ENCODE assay signal across 9 cellular contexts in genomic region chr13:113495494-113496251, GRCh38. TPM values are rescaled to one million over a fixed set of nuclear protein-coding genes. Genes with fewer than 3 reads are reported as not detected.
DNase-seq lines count a peak whose midpoint lies in the region; ATAC-seq, FAIRE-seq and TF ChIP-seq lines count a peak whose summit lies in the region.
"Had no signal": no experiment of that assay in that cellular context is flagged by ENCODE, and none has a peak within 500 bp of the region (broad histone marks: within the 10 kb centered on the region; RNA-seq: fewer than 3 reads in every experiment).

No MANE protein-coding gene starts in this region.

- DNase-seq in CD4-positive, CD25-positive, alpha-beta regulatory T cell = peak in 1 of 3 donors; percentile 25
- no peak for DNase-seq in H1 (ENCODE audit: low read depth in 1 of 2, low spot score in 2 of 2)
- DNase-seq in naive thymus-derived CD4-positive, alpha-beta T cell = no peak
- DNase-seq in A673 (ENCODE audit: low spot score) = no peak
- no peak for DNase-seq in stimulated activated naive CD4-positive, alpha-beta T cell (lab: John Stamatoyannopoulos, UW)
- DNase-seq in HT-29 (ENCODE audit: low spot score) = no peak
- DNase-seq: DMS153 had no signal

- H3K23me2 ChIP-seq in H1 (ENCODE audit: low read depth, low read length) = no peaks in the 10 kb centered on the region; the same call in 1 of the 2 replicates

- no peaks in the 10 kb centered on the region for H3K27me3 ChIP-seq in CD4-positive, CD25-positive, alpha-beta regulatory T cell (ENCODE audit: control insufficient read depth, insufficient read depth, low read length)
- no peaks in the 10 kb centered on the region for H3K27me3 ChIP-seq in HUES48 (ENCODE audit: control insufficient read depth, insufficient read depth, low read length)
- no peaks in the 10 kb centered on the region for H3K27me3 ChIP-seq in H1 (replicated peaks in 1 of 4; ENCODE audit: control insufficient read depth in 3 of 4, extremely low read depth in 1 of 4, insufficient read depth in 3 of 4, low read length in 3 of 4)
- no peaks in the 10 kb centered on the region for H3K27me3 ChIP-seq in naive thymus-derived CD4-positive, alpha-beta T cell (ENCODE audit: control insufficient read depth in 2 of 2, insufficient read depth in 2 of 2, low read length in 2 of 2)
- H3K27me3 ChIP-seq in A673 (replicated peaks; ENCODE audit: insufficient read depth, low read depth, low read length, poor library complexity) = no peaks in the 10 kb centered on the region

- H3K4me1 Mint-ChIP-seq in CD4-positive, CD25-positive, alpha-beta regulatory T cell = peaks cover 18 to 50% (median 36%) of the 10 kb centered on the region in 4 donors
- peaks cover 18 to 67% (median 52%) of the 10 kb centered on the region in 7 donors for H3K4me1 Mint-ChIP-seq in naive thymus-derived CD4-positive, alpha-beta T cell

- no peak for TF ChIP-seq CTCF in H1 (IDR thresholded peaks at IDR 0.05; ENCODE audit: control extremely low read depth in 1 of 3, insufficient read depth in 1 of 3, low read depth in 1 of 3, low read length in 3 of 3)
- TF ChIP-seq CTCF in A673 (conservative IDR thresholded peaks at IDR 0.05; ENCODE audit: low read depth, low read length) = no peak

- no peak overlapping the region for H2BK15ac ChIP-seq in H1 (ENCODE audit: low read length)

- no peak overlapping the region for H3K14ac ChIP-seq in H1 (ENCODE audit: insufficient read length)

- no peak overlapping the region for H4K5ac ChIP-seq in H1 (ENCODE audit: insufficient read length, low read depth, low read length)

- WGBS in H1 (ENCODE audit: extremely low coverage in 1 of 2, insufficient coverage in 1 of 2, insufficient read length in 1 of 2, insufficient replicate concordance in 2 of 2, low coverage in 1 of 2, low lambda C conversion rate in 2 of 2, missing lambda C conversion rate in 1 of 2), 2 experiments = 43% methylated on average over 21 of the region's 26 CpGs; no CpG with 5 or more reads in 1 of the 2 experiments

- no peak for FAIRE-seq in H1 (lab: Jason Lieb, UNC)

- no peak overlapping the region for H3K27ac ChIP-seq in CD4-positive, CD25-positive, alpha-beta regulatory T cell (ENCODE audit: insufficient read depth, low read length, poor library complexity, severe bottlenecking)
- H3K27ac ChIP-seq in HUES48 (ENCODE audit: low read depth, low read length) = peak overlapping the region; percentile 83
- H3K27ac ChIP-seq in H1 (ENCODE audit: low read depth, low read length) = no peak overlapping the region
- H3K27ac ChIP-seq in naive thymus-derived CD4-positive, alpha-beta T cell (ENCODE audit: low read depth, low read length) = no peak overlapping the region
- no peak overlapping the region for H3K27ac ChIP-seq in A673 (ENCODE audit: low read depth, low read length, poor library complexity, severe bottlenecking)

- TF ChIP-seq POLR2A in H1 (IDR thresholded peaks at IDR 0.05; ENCODE audit: control extremely low read depth in 1 of 2, low read depth in 2 of 2, low read length in 2 of 2) = no peak

- no peak overlapping the region for H2BK12ac ChIP-seq in H1 (ENCODE audit: low read depth, low read length)

- ATAC-seq in CD4-positive, CD25-positive, alpha-beta regulatory T cell (ENCODE audit: low read depth in 2 of 2) = no peak
- no peak for ATAC-seq in naive thymus-derived CD4-positive, alpha-beta T cell
- no peak for ATAC-seq in HG03520 (IDR thresholded peaks at IDR 0.05; ENCODE audit: unreplicated experiment)

- no peak overlapping the region for H3K4me3 ChIP-seq in CD4-positive, CD25-positive, alpha-beta regulatory T cell (ENCODE audit: low read depth, low read length)
- H3K4me3 ChIP-seq in HUES48 (ENCODE audit: low read depth, low read length) (peak overlapping the region; percentile 36), H1 (ENCODE audit: extremely low read depth in 1 of 4, insufficient read depth in 2 of 4, low read depth in 3 of 4, low read length in 4 of 4) (peak overlapping the region in 3 of 4 experiments; percentile 5 to 41 (median 7); a peak in 4 of 8 replicates), A673 (ENCODE audit: low read depth, low read length, poor library complexity, severe bottlenecking) (no peak overlapping the region)
- H3K4me3 ChIP-seq in naive thymus-derived CD4-positive, alpha-beta T cell (ENCODE audit: low read length) = no peak overlapping the region

- H3K4ac ChIP-seq in H1 (replicated peaks; ENCODE audit: insufficient read length, low read depth, low read length) = no peak overlapping the region

- H3K9me3 Mint-ChIP-seq in CD4-positive, CD25-positive, alpha-beta regulatory T cell = no peaks in the 10 kb centered on the region
- H3K9me3 Mint-ChIP-seq in naive thymus-derived CD4-positive, alpha-beta T cell = no peaks in the 10 kb centered on the region

- H3K4me1 ChIP-seq in CD4-positive, CD25-positive, alpha-beta regulatory T cell (ENCODE audit: control insufficient read depth, insufficient read depth, low read length, poor library complexity, severe bottlenecking) = peaks cover 22% of the 10 kb centered on the region
- peaks cover 33% of the 10 kb centered on the region for H3K4me1 ChIP-seq in HUES48 (ENCODE audit: control insufficient read depth, insufficient read depth, low read length)
- peaks cover 0 to 12% (median 7%) of the 10 kb centered on the region in 4 experiments; a peak in 6 of 7 replicates for H3K4me1 ChIP-seq in H1 (replicated peaks in 1 of 4; ENCODE audit: control insufficient read depth in 3 of 4, insufficient read depth in 4 of 4, low read length in 3 of 4)
- peaks cover 3 to 6% of the 10 kb centered on the region in 2 donors for H3K4me1 ChIP-seq in naive thymus-derived CD4-positive, alpha-beta T cell (ENCODE audit: control insufficient read depth in 2 of 2, insufficient read depth in 2 of 2, low read length in 2 of 2)
- H3K4me1 ChIP-seq in A673 (ENCODE audit: insufficient read depth, low read length, poor library complexity, severe bottlenecking) = peaks cover 15% of the 10 kb centered on the region

- H3K9ac ChIP-seq in HUES48 (ENCODE audit: low read depth, low read length) (no peak overlapping the region), H1 (replicated peaks in 1 of 4; ENCODE audit: extremely low read depth in 1 of 4, low read depth in 3 of 4, low read length in 3 of 4) (peak overlapping the region in 1 of 4 experiments; percentile 4; a peak in 1 of 7 replicates)

- H2BK5ac ChIP-seq in H1 (ENCODE audit: low read depth, low read length) = no peak overlapping the region

- POLR2A ChIA-PET in H1 (lab: Charles Lee; ENCODE audit: partially characterized antibody) = interaction anchor here (0.7 to 1.5 kb wide), 5 partner anchors 10 to 53 kb away, joined by 3 to 5 read pairs (median 3); no protein-coding TSS in a partner anchor
- POLR2A ChIA-PET in naive thymus-derived CD4-positive, alpha-beta T cell (lab: Charles Lee) = no interaction called here
- POLR2A ChIA-PET in A673 (lab: Charles Lee; ENCODE audit: low non-redundant PET) = no interaction called here

- H3K18ac ChIP-seq in H1 (ENCODE audit: extremely low read depth, low read length) = 0 out of 2 replicates have a peak overlapping the region, but pooled peaks have one; percentile 10

- peak overlapping the region in 2 of 3 donors; percentile 79 to 85 for H3K27ac Mint-ChIP-seq in CD4-positive, CD25-positive, alpha-beta regulatory T cell
- peak overlapping the region; percentile 17 to 91 (median 68) for H3K27ac Mint-ChIP-seq in naive thymus-derived CD4-positive, alpha-beta T cell

- no peak overlapping the region for H2BK20ac ChIP-seq in H1 (ENCODE audit: low read length)

- CTCF ChIA-PET in H1 (lab: Charles Lee; ENCODE audit: partially characterized antibody) = interaction anchor here (1.2 to 4.4 kb wide), 5 partner anchors 13 to 67 kb away, joined by 4 to 27 read pairs (median 5); no protein-coding TSS in a partner anchor
- CTCF ChIA-PET in naive thymus-derived CD4-positive, alpha-beta T cell (lab: Charles Lee) = interaction anchor here (0.6 to 0.7 kb wide), 2 partner anchors 101 to 184 kb away, joined by 3 read pairs; no protein-coding TSS in a partner anchor
- CTCF ChIA-PET in A673 (lab: Charles Lee) = no interaction called here

- peak overlapping the region in 2 of 4 donors; percentile 38 to 63 for H3K4me3 Mint-ChIP-seq in CD4-positive, CD25-positive, alpha-beta regulatory T cell
- peak overlapping the region in 9 of 10 donors; percentile 3 to 74 (median 44) for H3K4me3 Mint-ChIP-seq in naive thymus-derived CD4-positive, alpha-beta T cell

- no peak overlapping the region for H2AFZ ChIP-seq in H1 (ENCODE audit: low read length)

- peaks cover 8 to 43% of the 10 kb centered on the region in 2 experiments for H3K79me2 ChIP-seq in H1 (ENCODE audit: control insufficient read depth in 1 of 2, insufficient read depth in 2 of 2, low read length in 2 of 2)

- intact Hi-C loops in naive thymus-derived CD4-positive, alpha-beta T cell (cut with micrococcal nuclease) = no loop called here
- intact Hi-C loops in A673 (cut with micrococcal nuclease; ENCODE audit: unreplicated experiment) = no loop called here

- H3K36me3 Mint-ChIP-seq in CD4-positive, CD25-positive, alpha-beta regulatory T cell = peaks cover 36% of the 10 kb centered on the region
- H3K36me3 Mint-ChIP-seq in naive thymus-derived CD4-positive, alpha-beta T cell = peaks cover 7 to 35% (median 20%) of the 10 kb centered on the region in 5 donors

- no peaks in the 10 kb centered on the region for H3K27me3 Mint-ChIP-seq in CD4-positive, CD25-positive, alpha-beta regulatory T cell
- no peaks in the 10 kb centered on the region for H3K27me3 Mint-ChIP-seq in naive thymus-derived CD4-positive, alpha-beta T cell

- H2BK120ac ChIP-seq in H1 (replicated peaks; ENCODE audit: low read depth, low read length) = no peak overlapping the region

- no peak overlapping the region for H3K56ac ChIP-seq in H1 (replicated peaks; ENCODE audit: insufficient read length, low read depth, low read length)

- peaks cover 0 to 11% of the 10 kb centered on the region in 2 experiments for H4K20me1 ChIP-seq in H1 (replicated peaks in 1 of 2; ENCODE audit: control insufficient read depth in 1 of 2, insufficient read depth in 2 of 2, low read length in 2 of 2)

- peak overlapping the region; percentile 41 for H4K91ac ChIP-seq in H1 (replicated peaks; ENCODE audit: insufficient read length, low read length)

- no peak overlapping the region for H3K23ac ChIP-seq in H1 (ENCODE audit: insufficient read length)

- no peaks in the 10 kb centered on the region for H3K9me3 ChIP-seq in CD4-positive, CD25-positive, alpha-beta regulatory T cell (ENCODE audit: control insufficient read depth in 2 of 2, low read length in 2 of 2)
- H3K9me3 ChIP-seq in HUES48 (ENCODE audit: control insufficient read depth, insufficient read depth, low read length) = no peaks in the 10 kb centered on the region
- no peaks in the 10 kb centered on the region for H3K9me3 ChIP-seq in H1 (ENCODE audit: insufficient read depth in 2 of 2, low read depth in 1 of 2, low read length in 1 of 2)
- H3K9me3 ChIP-seq in naive thymus-derived CD4-positive, alpha-beta T cell (ENCODE audit: control insufficient read depth in 2 of 3, low read length in 3 of 3) = no peaks in the 10 kb centered on the region
- H3K9me3 ChIP-seq in A673 (ENCODE audit: low read depth, low read length, poor library complexity, severe bottlenecking) = no peaks in the 10 kb centered on the region

- peaks cover 51% of the 10 kb centered on the region for H3K36me3 ChIP-seq in CD4-positive, CD25-positive, alpha-beta regulatory T cell (ENCODE audit: control insufficient read depth, insufficient read depth, low read length)
- H3K36me3 ChIP-seq in HUES48 (ENCODE audit: control insufficient read depth, insufficient read depth, low read length) = peaks cover 73% of the 10 kb centered on the region
- H3K36me3 ChIP-seq in H1 (ENCODE audit: control insufficient read depth in 2 of 4, insufficient read depth in 4 of 4, low read length in 3 of 4) = peaks cover 17 to 54% (median 34%) of the 10 kb centered on the region in 4 experiments
- peaks cover 0 to 33% (median 10%) of the 10 kb centered on the region in 3 experiments for H3K36me3 ChIP-seq in naive thymus-derived CD4-positive, alpha-beta T cell (ENCODE audit: control insufficient read depth in 2 of 3, insufficient read depth in 3 of 3, low read length in 3 of 3)
- H3K36me3 ChIP-seq in A673 (ENCODE audit: insufficient read depth, low read length, poor library complexity, severe bottlenecking) = peaks cover 56% of the 10 kb centered on the region

- BruUV-seq in A673 (replicated peaks; lab: Mats Ljungman, UMichigan) = no TSS peak

- H2AK5ac ChIP-seq in H1 (ENCODE audit: low read depth, low read length) = no peak overlapping the region; the same call in 1 of the 2 replicates

- TF ChIP-seq EP300 in H1 (IDR thresholded peaks at IDR 0.05; ENCODE audit: borderline replicate concordance in 1 of 2, low read depth in 2 of 2, low read length in 2 of 2) = no peak

- H4K8ac ChIP-seq in H1 (ENCODE audit: extremely low read depth, insufficient read depth, low read length) = peak overlapping the region; percentile 41; the same call in 1 of the 2 replicates

- H3K79me1 ChIP-seq in H1 (ENCODE audit: low read depth, low read length) = peaks cover 10% of the 10 kb centered on the region

- no peak for TF ChIP-seq RAD21 in H1 (IDR thresholded peaks at IDR 0.05 in 1 of 2, conservative IDR thresholded peaks at IDR 0.05 in 1 of 2; ENCODE audit: low read depth in 2 of 2, low read length in 2 of 2)

- H3K4me2 ChIP-seq in H1 (ENCODE audit: insufficient read depth in 1 of 2, low read depth in 2 of 2, low read length in 2 of 2) = peak overlapping the region; percentile 50 to 69

RNA-seq across cellular contexts. Expression of gene DCUN1D2, which starts 5.2 kb away (rescaled TPM):
- total RNA-seq in CD4-positive, CD25-positive, alpha-beta regulatory T cell = 23.0 TPM
- 10 to 100 TPM in 1 of 4 donors, 1 to 10 TPM in 3; 6.8 to 10.2 (median 9.2) TPM for polyA plus RNA-seq in CD4-positive, CD25-positive, alpha-beta regulatory T cell
- 35.2 and 35.3 TPM in 2 replicates for total RNA-seq in H1 (2021; fragmentation: NEBNext Ultra II Directional; extraction: Animal tissue kit (Norgen Biotek cat#: 25700))
- polyA plus RNA-seq in H1 (2011; rRNA removed) = 19.5 and 22.6 TPM in 2 replicates
- polyA plus RNA-seq in H1 (2011; cell fraction: cytosol; rRNA removed) = 24.4 TPM
- 30.3 TPM for polyA plus RNA-seq in H1 (2011; cell fraction: nucleus; rRNA removed)
- 20.2 to 29.9 TPM (median 25.7 TPM) in 4 replicates for polyA plus RNA-seq in H1 (2012, experiment 1 of 2)
- 7.8 TPM for polyA plus RNA-seq in H1 (2012, experiment 2 of 2)
- 20.0 TPM for polyA plus RNA-seq in H1 (2013, experiment 1 of 2)
- 19.6 TPM for polyA plus RNA-seq in H1 (2013, experiment 2 of 2)
- polyA minus RNA-seq in H1 (2011; rRNA and poly(A)+ RNA removed) = 28.8 and 30.9 TPM in 2 replicates
- polyA minus RNA-seq in H1 (2011; cell fraction: cytosol; rRNA and poly(A)+ RNA removed) = 8.8 TPM
- polyA minus RNA-seq in H1 (2011; cell fraction: nucleus; rRNA and poly(A)+ RNA removed) = 25.0 TPM
- total RNA-seq in naive thymus-derived CD4-positive, alpha-beta T cell = 10 to 100 TPM; 21.4 to 31.9 (median 23.4) TPM
- 10 to 100 TPM in 1 of 2 donors, 1 to 10 TPM in 1; 6.8 to 12.5 TPM for polyA plus RNA-seq in naive thymus-derived CD4-positive, alpha-beta T cell
- 38.6 and 44.8 TPM in 2 replicates for total RNA-seq in A673 (2021)
- total RNA-seq in HT-29 (2014; rRNA removed; shearing (Covaris generic)) = 17.1 and 22.0 TPM in 2 replicates

RNA-seq across cellular contexts. Expression of gene ADPRHL1, which starts 42.4 kb away (rescaled TPM):
- total RNA-seq in CD4-positive, CD25-positive, alpha-beta regulatory T cell = 0.57 TPM
- polyA plus RNA-seq in CD4-positive, CD25-positive, alpha-beta regulatory T cell = under 1 TPM in 3 of 4 donors, not detected in 1; 0.24 to 0.64 (median 0.54) TPM
- 1.7 and 2.0 TPM in 2 replicates for total RNA-seq in H1 (2021; fragmentation: NEBNext Ultra II Directional; extraction: Animal tissue kit (Norgen Biotek cat#: 25700))
- 0.74 and 1.3 TPM in 2 replicates for polyA plus RNA-seq in H1 (2011; rRNA removed)
- polyA plus RNA-seq in H1 (2011; cell fraction: cytosol; rRNA removed) = 1.0 TPM
- polyA plus RNA-seq in H1 (2011; cell fraction: nucleus; rRNA removed) = 1.5 TPM
- 0.77 to 1.4 TPM (median 1.2 TPM) in 4 replicates for polyA plus RNA-seq in H1 (2012, experiment 1 of 2)
- polyA plus RNA-seq in H1 (2012, experiment 2 of 2) = 0.49 TPM
- polyA plus RNA-seq in H1 (2013, experiment 1 of 2) = 0.75 TPM
- polyA plus RNA-seq in H1 (2013, experiment 2 of 2) = 0.52 TPM
- polyA minus RNA-seq in H1 (2011; rRNA and poly(A)+ RNA removed) = 0.34 and 0.76 TPM in 2 replicates
- not detected for polyA minus RNA-seq in H1 (2011; cell fraction: cytosol; rRNA and poly(A)+ RNA removed)
- 1.6 TPM for polyA minus RNA-seq in H1 (2011; cell fraction: nucleus; rRNA and poly(A)+ RNA removed)
- total RNA-seq in naive thymus-derived CD4-positive, alpha-beta T cell = 1 to 10 TPM in 3 of 5 experiments, under 1 TPM in 2; 0.12 to 2.0 (median 1.5) TPM
- polyA plus RNA-seq in naive thymus-derived CD4-positive, alpha-beta T cell = under 1 TPM in 1 of 2 donors, not detected in 1; 0.37 TPM
- total RNA-seq in A673 (2021) = 3.9 and 4.4 TPM in 2 replicates
- 1.8 and 3.3 TPM in 2 replicates for total RNA-seq in HT-29 (2014; rRNA removed; shearing (Covaris generic))

Comparison
In these comparisons a context has a peak if more than half of its experiments do, and no peak if none do; other contexts are left out.
1. H3K4me3 ChIP-seq: peak in HUES48 (single experiment) and H1 (3 of 4); none in CD4-positive, CD25-positive, alpha-beta regulatory T cell (single experiment), naive thymus-derived CD4-positive, alpha-beta T cell (single experiment) and A673 (single experiment).